In the genomic region with DNA sequence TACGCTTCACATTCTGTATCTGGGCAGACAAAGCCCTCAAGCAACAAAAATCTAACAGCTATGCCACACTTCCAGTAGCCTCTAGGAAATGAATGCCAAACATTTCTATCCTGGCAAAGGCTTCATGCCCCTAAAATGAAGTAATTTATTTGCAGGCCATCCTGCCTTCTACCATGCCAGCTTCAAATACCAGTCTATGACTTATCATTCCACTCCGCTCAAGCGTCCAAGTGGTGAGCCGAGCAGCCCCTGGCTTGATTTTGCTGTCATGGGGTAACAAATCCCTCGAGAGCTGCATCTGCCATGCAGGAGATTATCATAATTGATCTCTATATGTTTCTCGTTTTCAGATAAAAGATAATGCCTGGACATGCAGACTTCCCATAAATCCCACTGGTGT, we compare ENCODE assay signal across 16 cellular contexts.
A peak's percentile ranks its signal among the peaks of the same experiment; 100 is the strongest.
DNase-seq lines count a peak whose midpoint lies in the region; ATAC-seq and TF ChIP-seq lines count a peak whose summit lies in the region.
"Had no signal": no experiment of that assay in that cellular context is flagged by ENCODE, and none has a peak within 500 bp of the region (broad histone marks: within the 10 kb centered on the region; RNA-seq: fewer than 3 reads in every experiment).

No MANE protein-coding gene starts in this region.

- peak overlapping the region; percentile 51; the same call in 1 of the 2 replicates for H3K4me2 ChIP-seq in SK-N-SH

- H3K9ac ChIP-seq in SK-N-SH, result no peak overlapping the region

- no peak overlapping the region for H2AFZ ChIP-seq in SK-N-SH (ENCODE audit: low read depth)

- DNase-seq in NCI-H1105 (lab: John Stamatoyannopoulos, UW), result peak; percentile 3
- DNase-seq in NCI-H1105 treated with DMSO at 0.1 percent for 48 hours (lab: John Stamatoyannopoulos, UW), result no peak
- DNase-seq in SK-N-SH, result peak; percentile 38
- peak in 1 of 2 donors; percentile 48 for DNase-seq in heart right ventricle
- peak; percentile 42 for DNase-seq in retina
- no peak for DNase-seq in NK-92 (lab: John Stamatoyannopoulos, UW; ENCODE audit: unreplicated experiment)
- DNase-seq: 8988T; CD8-positive, alpha-beta memory T cell; head of caudate nucleus; NCI-H187; nephron progenitor cell had no signal

- no peaks in the 10 kb centered on the region for H3K9me2 ChIP-seq in SK-N-SH

- H3K4me1 ChIP-seq in SK-N-SH (ENCODE audit: control insufficient read depth in 1 of 2, insufficient read depth in 2 of 2, low read depth in 1 of 2, low read length in 1 of 2) (peaks cover 8 to 16% of the 10 kb centered on the region in 2 experiments; a peak in 3 of 4 replicates), heart right ventricle (peaks cover 5 to 77% (median 49%) of the 10 kb centered on the region in 9 donors)

- ATAC-seq in heart right ventricle (peak; percentile 58 to 88 (median 78)), HG02973 (IDR thresholded peaks at IDR 0.05; ENCODE audit: unreplicated experiment) (no peak), HG03025 (IDR thresholded peaks at IDR 0.05; ENCODE audit: low FRiP score, unreplicated experiment) (no peak)
- ATAC-seq: activated naive CD4-positive, alpha-beta T cell treated with anti-CD3 and anti-CD28 coated beads, Interleukin-2, amount 50 U/mL, for 72 hours; left lobe of liver; WTC11 had no signal

- H3K27me3 ChIP-seq in SK-N-SH (ENCODE audit: insufficient read depth) (no peaks in the 10 kb centered on the region), heart right ventricle (no peaks in the 10 kb centered on the region)

- TF ChIP-seq RAD21 in SK-N-SH (IDR thresholded peaks at IDR 0.05; ENCODE audit: low read length), result 0 out of 2 replicates have a peak, but pooled peaks have one; percentile 2

- TF ChIP-seq EP300 in SK-N-SH (IDR thresholded peaks at IDR 0.05; ENCODE audit: borderline replicate concordance in 1 of 2, low read depth in 1 of 2, low read length in 1 of 2), result peak in 1 of 2 experiments; percentile 71; a peak in 2 of 4 replicates

- H3K9me3 ChIP-seq in SK-N-SH, result no peaks in the 10 kb centered on the region
- no peaks in the 10 kb centered on the region for H3K9me3 ChIP-seq in heart right ventricle

- no peak for TF ChIP-seq CTCF in SK-N-SH (IDR thresholded peaks at IDR 0.05)
- no peak for TF ChIP-seq CTCF in heart right ventricle (IDR thresholded peaks at IDR 0.05)

- 44% methylated on average over 6 of the region's 6 CpGs for WGBS in SK-N-SH (ENCODE audit: low lambda C conversion rate)
- 32 to 56% methylated on average over 6 of the region's 6 CpGs for WGBS in heart right ventricle, 2 donors

- intact Hi-C loops in heart right ventricle (cut with DNase I), result loop anchor here in 3 of 10 donors (10.0 kb wide), 3 partner anchors 49 to 69 kb away; no protein-coding TSS in a partner anchor

- no peaks in the 10 kb centered on the region for H4K20me1 ChIP-seq in SK-N-SH (ENCODE audit: insufficient read depth)

- H3K27ac ChIP-seq in SK-N-SH (ENCODE audit: low read depth in 2 of 2, low read length in 1 of 2), result peak overlapping the region; percentile 2 to 58; a peak in 1 of 4 replicates
- peak overlapping the region in 8 of 10 donors; percentile 4 to 83 (median 74) for H3K27ac ChIP-seq in heart right ventricle

- POLR2A ChIA-PET in SK-N-SH (lab: Yijun Ruan, JAX), result no interaction called here

- no peak overlapping the region for H3K4me3 ChIP-seq in SK-N-SH (ENCODE audit: low read depth in 2 of 2, low read length in 1 of 2)
- no peak overlapping the region for H3K4me3 ChIP-seq in heart right ventricle

- no peaks in the 10 kb centered on the region for H3F3A ChIP-seq in SK-N-SH (replicated peaks; ENCODE audit: insufficient read depth)

- CTCF ChIA-PET in SK-N-SH (lab: Yijun Ruan, JAX), result interaction anchor here (1.0 to 1.2 kb wide), 2 partner anchors 18 to 100 kb away, joined by 3 to 4 read pairs; no protein-coding TSS in a partner anchor

- H3K79me2 ChIP-seq in SK-N-SH (ENCODE audit: insufficient read depth), result 0 out of 2 replicates have a peak, but pooled peaks cover 3% of the 10 kb centered on the region

- H3K36me3 ChIP-seq in SK-N-SH (replicated peaks in 1 of 2; ENCODE audit: control insufficient read depth in 1 of 2, insufficient read depth in 2 of 2, low read length in 1 of 2) (no peaks in the 10 kb centered on the region), heart right ventricle (no peaks in the 10 kb centered on the region)

TF ChIP-seq in SK-N-SH, 30 proteins besides CTCF, POLR2A, EP300 and RAD21:
- peak; percentile 19; the same call in 1 of the 2 replicates for TF ChIP-seq FOSL2 (IDR thresholded peaks at IDR 0.05; ENCODE audit: borderline replicate concordance, low read depth)
- TF ChIP-seq NFIC (IDR thresholded peaks at IDR 0.05; ENCODE audit: borderline replicate concordance), result peak; percentile 70
- peak; percentile 37; the same call in 1 of the 2 replicates for TF ChIP-seq RCOR1 (IDR thresholded peaks at IDR 0.05; ENCODE audit: low read length)
- TF ChIP-seq CHD2 (IDR thresholded peaks at IDR 0.05; ENCODE audit: low read length, partially characterized antibody), result no peak
- TF ChIP-seq, protein P1, sequence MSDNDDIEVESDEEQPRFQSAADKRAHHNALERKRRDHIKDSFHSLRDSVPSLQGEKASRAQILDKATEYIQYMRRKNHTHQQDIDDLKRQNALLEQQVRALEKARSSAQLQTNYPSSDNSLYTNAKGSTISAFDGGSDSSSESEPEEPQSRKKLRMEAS (IDR thresholded peaks at IDR 0.05; ENCODE audit: low read depth), result no peak
- TF ChIP-seq GATA2 (CRISPR knock-in tag; IDR thresholded peaks at IDR 0.05), result peak; percentile 68
- peak; percentile 72 for TF ChIP-seq TCF12 (IDR thresholded peaks at IDR 0.05)
- TF ChIP-seq, protein P2, sequence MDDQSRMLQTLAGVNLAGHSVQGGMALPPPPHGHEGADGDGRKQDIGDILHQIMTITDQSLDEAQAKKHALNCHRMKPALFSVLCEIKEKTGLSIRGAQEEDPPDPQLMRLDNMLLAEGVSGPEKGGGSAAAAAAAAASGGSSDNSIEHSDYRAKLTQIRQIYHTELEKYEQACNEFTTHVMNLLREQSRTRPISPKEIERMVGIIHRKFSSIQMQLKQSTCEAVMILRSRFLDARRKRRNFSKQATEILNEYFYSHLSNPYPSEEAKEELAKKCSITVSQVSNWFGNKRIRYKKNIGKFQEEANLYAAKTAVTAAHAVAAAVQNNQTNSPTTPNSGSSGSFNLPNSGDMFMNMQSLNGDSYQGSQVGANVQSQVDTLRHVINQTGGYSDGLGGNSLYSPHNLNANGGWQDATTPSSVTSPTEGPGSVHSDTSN (IDR thresholded peaks at IDR 0.05), result peak; percentile 76
- TF ChIP-seq, protein P3, sequence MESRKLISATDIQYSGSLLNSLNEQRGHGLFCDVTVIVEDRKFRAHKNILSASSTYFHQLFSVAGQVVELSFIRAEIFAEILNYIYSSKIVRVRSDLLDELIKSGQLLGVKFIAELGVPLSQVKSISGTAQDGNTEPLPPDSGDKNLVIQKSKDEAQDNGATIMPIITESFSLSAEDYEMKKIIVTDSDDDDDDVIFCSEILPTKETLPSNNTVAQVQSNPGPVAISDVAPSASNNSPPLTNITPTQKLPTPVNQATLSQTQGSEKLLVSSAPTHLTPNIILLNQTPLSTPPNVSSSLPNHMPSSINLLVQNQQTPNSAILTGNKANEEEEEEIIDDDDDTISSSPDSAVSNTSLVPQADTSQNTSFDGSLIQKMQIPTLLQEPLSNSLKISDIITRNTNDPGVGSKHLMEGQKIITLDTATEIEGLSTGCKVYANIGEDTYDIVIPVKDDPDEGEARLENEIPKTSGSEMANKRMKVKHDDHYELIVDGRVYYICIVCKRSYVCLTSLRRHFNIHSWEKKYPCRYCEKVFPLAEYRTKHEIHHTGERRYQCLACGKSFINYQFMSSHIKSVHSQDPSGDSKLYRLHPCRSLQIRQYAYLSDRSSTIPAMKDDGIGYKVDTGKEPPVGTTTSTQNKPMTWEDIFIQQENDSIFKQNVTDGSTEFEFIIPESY (IDR thresholded peaks at IDR 0.05; ENCODE audit: borderline replicate concordance, low read depth), result 0 out of 2 replicates have a peak, but pooled peaks have one; percentile 29
- no peak for TF ChIP-seq SIN3A (IDR thresholded peaks at IDR 0.05; ENCODE audit: borderline replicate concordance, low read depth, low read length)
- TF ChIP-seq POLR2AphosphoS5 (IDR thresholded peaks at IDR 0.05; ENCODE audit: low read depth, low read length), result peak; percentile 19; the same call in 1 of the 2 replicates
- no peak for TF ChIP-seq YY1 (IDR thresholded peaks at IDR 0.05; ENCODE audit: low read depth)
- no peak for TF ChIP-seq GABPA (IDR thresholded peaks at IDR 0.05; ENCODE audit: low read depth)
- TF ChIP-seq RXRA (IDR thresholded peaks at IDR 0.05; ENCODE audit: borderline replicate concordance, low read depth), result peak; percentile 20; the same call in 1 of the 2 replicates
- no peak for TF ChIP-seq EZH2phosphoT487 (IDR thresholded peaks at IDR 0.05; ENCODE audit: borderline replicate concordance, low read depth)
- no peak for TF ChIP-seq ELF1 (IDR thresholded peaks at IDR 0.05)
- peak; percentile 60; the same call in 1 of the 2 replicates for TF ChIP-seq JUND (IDR thresholded peaks at IDR 0.05)
- TF ChIP-seq, protein P4, sequence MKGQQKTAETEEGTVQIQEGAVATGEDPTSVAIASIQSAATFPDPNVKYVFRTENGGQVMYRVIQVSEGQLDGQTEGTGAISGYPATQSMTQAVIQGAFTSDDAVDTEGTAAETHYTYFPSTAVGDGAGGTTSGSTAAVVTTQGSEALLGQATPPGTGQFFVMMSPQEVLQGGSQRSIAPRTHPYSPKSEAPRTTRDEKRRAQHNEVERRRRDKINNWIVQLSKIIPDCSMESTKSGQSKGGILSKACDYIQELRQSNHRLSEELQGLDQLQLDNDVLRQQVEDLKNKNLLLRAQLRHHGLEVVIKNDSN (IDR thresholded peaks at IDR 0.05; ENCODE audit: borderline replicate concordance, low read depth), result no peak
- no peak for TF ChIP-seq SMC3 (IDR thresholded peaks at IDR 0.05; ENCODE audit: low read depth, low read length)
TF ChIP-seq in SK-N-SH: peak in this region for 10.

Comparison
In these comparisons a context has a peak if more than half of its experiments do, and no peak if none do; other contexts are left out.
1. DNase-seq: peak in NCI-H1105 (single experiment), SK-N-SH (single experiment) and retina (single experiment); none in NCI-H1105 treated with DMSO at 0.1 percent for 48 hours (single experiment) and NK-92 (single experiment).
2. ATAC-seq: peak in heart right ventricle (8 of 8); none in HG02973 (single experiment) and HG03025 (single experiment).